ENCODE assay signal across 26 cellular contexts in genomic region chr16:85712841-85713240, GRCh38. TPM values are rescaled to one million over a fixed set of nuclear protein-coding genes. Genes with fewer than 3 reads are reported as not detected.
A peak's percentile ranks its signal among the peaks of the same experiment; 100 is the strongest.
DNase-seq lines count a peak whose midpoint lies in the region; ATAC-seq and TF ChIP-seq lines count a peak whose summit lies in the region.
"Had no signal": no experiment of that assay in that cellular context is flagged by ENCODE, and none has a peak within 500 bp of the region (broad histone marks: within the 10 kb centered on the region; RNA-seq: fewer than 3 reads in every experiment).

No MANE protein-coding gene starts in this region.

- H3K27me3 Mint-ChIP-seq in nephron progenitor cell (ENCODE audit: low read depth, poor library complexity), result peaks cover 53% of the 10 kb centered on the region
- H3K27me3 Mint-ChIP-seq in activated CD4-positive, alpha-beta T cell treated with anti-CD3 and anti-CD28 coated beads, Interleukin-2, amount 10 ng/mL, durations not matched to agents 24 days and 14 days, result peaks cover 16% of the 10 kb centered on the region
- H3K27me3 Mint-ChIP-seq in activated T-cell treated with anti-CD3 and anti-CD28 coated beads, Interleukin-2, amount 50 U/mL, for 4 hours (ENCODE audit: low read depth), result peaks cover 4% of the 10 kb centered on the region
- H3K27me3 Mint-ChIP-seq: naive B cell had no signal

- H3K27ac Mint-ChIP-seq in nephron progenitor cell, result no peak overlapping the region
- H3K27ac Mint-ChIP-seq in activated CD4-positive, alpha-beta T cell treated with anti-CD3 and anti-CD28 coated beads, Interleukin-2, amount 10 ng/mL, durations not matched to agents 24 days and 14 days, result no peak overlapping the region
- H3K27ac Mint-ChIP-seq: activated T-cell treated with anti-CD3 and anti-CD28 coated beads, Interleukin-2, amount 50 U/mL, for 72 hours; CD4-positive, CD25-positive, alpha-beta regulatory T cell; stimulated activated naive CD8-positive, alpha-beta T cell treated with anti-CD3 and anti-CD28 coated beads, Interleukin-15, Interleukin-2, amounts not matched to agents 100 ng/mL and 50 ng/mL, for 24 hours had no signal

- H3K4me1 Mint-ChIP-seq in nephron progenitor cell, result peaks cover 47% of the 10 kb centered on the region
- peaks cover 3% of the 10 kb centered on the region for H3K4me1 Mint-ChIP-seq in activated CD4-positive, alpha-beta T cell treated with anti-CD3 and anti-CD28 coated beads, Interleukin-2, amount 10 ng/mL, durations not matched to agents 24 days and 14 days
- H3K4me1 Mint-ChIP-seq in activated T-cell treated with anti-CD3 and anti-CD28 coated beads, Interleukin-2, amount 50 U/mL, for 4 hours (ENCODE audit: low read depth), result peaks cover 7% of the 10 kb centered on the region

- DNase-seq in NCI-H1694 treated with DMSO at 0.1 percent for 48 hours (lab: John Stamatoyannopoulos, UW) (peak; percentile 19), NCI-H1694 (lab: John Stamatoyannopoulos, UW) (no peak), NCI-H146 (lab: John Stamatoyannopoulos, UW) (peak; percentile 80), amniotic epithelial cell (ENCODE audit: low read depth) (peak; percentile 48), nephron progenitor cell (peak; percentile 53), NOMO-1 treated with dmso at 0.1 percent for 144 hours (lab: John Stamatoyannopoulos, UW; ENCODE audit: unreplicated experiment) (no peak)
- DNase-seq in activated CD4-positive, alpha-beta T cell treated with anti-CD3 and anti-CD28 coated beads, Interleukin-2, amount 10 ng/mL, durations not matched to agents 24 days and 14 days, result no peak
- DNase-seq in activated T-cell treated with anti-CD3 and anti-CD28 coated beads, Interleukin-2, amount 50 U/mL, for 4 hours, result no peak
- DNase-seq: activated CD4-positive, alpha-beta T cell treated with anti-CD3 and anti-CD28 coated beads, Interleukin-2, amount 50 U/mL, for 4 hours; activated T-cell treated with anti-CD3 and anti-CD28 coated beads, Interleukin-2, amount 50 U/mL, for 72 hours; CD4-positive, CD25-positive, alpha-beta regulatory T cell; cortex of kidney; glutamatergic neuron; H9; left lung; naive B cell; NCI-H1436; NCI-H226; NK-92 treated with Interleukin-12 subunit alpha and Interleukin-12 subunit beta, amount 100 ng/mL, for 24 hours; nucleus accumbens; PC-3; right lobe of liver; stimulated activated CD8-positive, alpha-beta memory T cell treated with anti-CD3 and anti-CD28 coated beads, Interleukin-4, amount 100 ng/mL, for 48 hours had no signal

- no peak for TF ChIP-seq CTCF in nephron progenitor cell (IDR thresholded peaks at IDR 0.05)

- intact Hi-C loops in activated CD4-positive, alpha-beta T cell treated with anti-CD3 and anti-CD28 coated beads, Interleukin-2, amount 10 ng/mL, durations not matched to agents 24 days and 14 days (cut with micrococcal nuclease), result no loop called here

- peaks cover 8% of the 10 kb centered on the region for H3K9me3 Mint-ChIP-seq in nephron progenitor cell
- H3K9me3 Mint-ChIP-seq in activated CD4-positive, alpha-beta T cell treated with anti-CD3 and anti-CD28 coated beads, Interleukin-2, amount 10 ng/mL, durations not matched to agents 24 days and 14 days, result peaks cover 3% of the 10 kb centered on the region
- peaks cover 3% of the 10 kb centered on the region for H3K9me3 Mint-ChIP-seq in activated T-cell treated with anti-CD3 and anti-CD28 coated beads, Interleukin-2, amount 50 U/mL, for 4 hours
- H3K9me3 Mint-ChIP-seq: stimulated activated naive CD8-positive, alpha-beta T cell treated with anti-CD3 and anti-CD28 coated beads, Interleukin-15, Interleukin-2, amounts not matched to agents 100 ng/mL and 50 ng/mL, for 24 hours had no signal

- no peaks in the 10 kb centered on the region for H3K36me3 Mint-ChIP-seq in nephron progenitor cell (ENCODE audit: low read depth)
- no peaks in the 10 kb centered on the region for H3K36me3 Mint-ChIP-seq in activated CD4-positive, alpha-beta T cell treated with anti-CD3 and anti-CD28 coated beads, Interleukin-2, amount 10 ng/mL, durations not matched to agents 24 days and 14 days (ENCODE audit: low read depth)
- H3K36me3 Mint-ChIP-seq in activated T-cell treated with anti-CD3 and anti-CD28 coated beads, Interleukin-2, amount 50 U/mL, for 4 hours (ENCODE audit: insufficient read depth), result peaks cover 11% of the 10 kb centered on the region

- ATAC-seq in activated T-cell treated with anti-CD3 and anti-CD28 coated beads, Interleukin-2, amount 50 U/mL, for 4 hours, result no peak
- ATAC-seq: A549; activated T-cell treated with anti-CD3 and anti-CD28 coated beads, Interleukin-2, amount 50 U/mL, for 72 hours; HepG2; left lung; PC-3; right lobe of liver had no signal

- H3K4me3 Mint-ChIP-seq in nephron progenitor cell, result peak overlapping the region; percentile 16
- H3K4me3 Mint-ChIP-seq in activated CD4-positive, alpha-beta T cell treated with anti-CD3 and anti-CD28 coated beads, Interleukin-2, amount 10 ng/mL, durations not matched to agents 24 days and 14 days, result no peak overlapping the region
- no peak overlapping the region for H3K4me3 Mint-ChIP-seq in activated T-cell treated with anti-CD3 and anti-CD28 coated beads, Interleukin-2, amount 50 U/mL, for 4 hours
- H3K4me3 Mint-ChIP-seq: activated T-cell treated with anti-CD3 and anti-CD28 coated beads, Interleukin-2, amount 50 U/mL, for 72 hours; CD4-positive, CD25-positive, alpha-beta regulatory T cell; naive B cell; stimulated activated naive CD8-positive, alpha-beta T cell treated with anti-CD3 and anti-CD28 coated beads, Interleukin-15, Interleukin-2, amounts not matched to agents 100 ng/mL and 50 ng/mL, for 24 hours had no signal

RNA-seq across cellular contexts. Expression of gene GINS2, which starts 24.1 kb away (rescaled TPM):
- total RNA-seq in activated CD4-positive, alpha-beta T cell treated with anti-CD3 and anti-CD28 coated beads, Interleukin-2, amount 10 ng/mL, durations not matched to agents 24 days and 14 days, result 87.4 and 93.0 TPM in 2 replicates
- 10 to 100 TPM; 60.6 to 65.8 (median 62.7) TPM for total RNA-seq in activated T-cell treated with anti-CD3 and anti-CD28 coated beads, Interleukin-2, amount 50 U/mL, for 4 hours

RNA-seq across cellular contexts. Expression of gene C16orf74, which starts 38.1 kb away (rescaled TPM):
- 0.19 and 0.38 TPM in 2 replicates for total RNA-seq in activated CD4-positive, alpha-beta T cell treated with anti-CD3 and anti-CD28 coated beads, Interleukin-2, amount 10 ng/mL, durations not matched to agents 24 days and 14 days
- total RNA-seq in activated T-cell treated with anti-CD3 and anti-CD28 coated beads, Interleukin-2, amount 50 U/mL, for 4 hours, result under 1 TPM in 1 of 3 donors, not detected in 2; 0.24 TPM

Comparison
In these comparisons a context has a peak if more than half of its experiments do, and no peak if none do; other contexts are left out.
1. DNase-seq: peak in NCI-H1694 treated with DMSO at 0.1 percent for 48 hours (single experiment), NCI-H146 (single experiment), amniotic epithelial cell (single experiment) and nephron progenitor cell (single experiment); none in NCI-H1694 (single experiment), activated CD4-positive, alpha-beta T cell treated with anti-CD3 and anti-CD28 coated beads, Interleukin-2, amount 10 ng/mL, durations not matched to agents 24 days and 14 days (single experiment), NOMO-1 treated with dmso at 0.1 percent for 144 hours (single experiment) and activated T-cell treated with anti-CD3 and anti-CD28 coated beads, Interleukin-2, amount 50 U/mL, for 4 hours (single experiment).